In the genomic region with DNA sequence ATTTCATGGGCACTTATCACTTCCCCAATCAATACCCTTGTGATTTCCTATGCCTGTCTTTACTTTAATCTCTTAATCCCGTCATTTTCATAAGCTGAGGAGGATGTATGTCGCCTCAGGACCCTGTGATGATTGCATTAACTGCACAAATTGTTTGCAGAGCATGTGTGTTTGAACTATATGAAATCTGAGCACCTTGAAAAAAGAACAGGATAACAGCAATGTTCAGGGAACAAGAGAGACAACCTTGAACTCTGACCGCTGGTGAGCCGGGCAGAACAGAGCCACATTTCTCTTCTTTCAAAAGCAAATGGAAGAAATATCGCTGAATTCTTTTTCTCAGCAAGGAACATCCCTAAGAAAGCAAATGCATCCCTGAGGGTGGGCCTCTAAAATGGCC, we compare ENCODE assay signal across 5 cellular contexts.
DNase-seq lines count a peak whose midpoint lies in the region; ATAC-seq, FAIRE-seq and TF ChIP-seq lines count a peak whose summit lies in the region.
"Not testable (repeated sequence)": the region's sequence is repeated elsewhere in the genome, so short reads cannot be mapped to it uniquely, and the experiment has no call there.

No MANE protein-coding gene starts in this region.

- H3K9me2 ChIP-seq in Karpas-422 (replicated peaks; ENCODE audit: insufficient read depth, low read length): not testable (repeated sequence)

- TF ChIP-seq EP300 in GM12878 (IDR thresholded peaks at IDR 0.05; ENCODE audit: borderline replicate concordance in 1 of 2, control insufficient read depth in 1 of 2, low read depth in 2 of 2, low read length in 2 of 2); HepG2 (IDR thresholded peaks at IDR 0.05; ENCODE audit: low read depth in 2 of 2, low read length in 2 of 2); HepG2 (CRISPR knock-in tag; IDR thresholded peaks at IDR 0.05; ENCODE audit: borderline replicate concordance): not testable (repeated sequence)

- peak overlapping the region; percentile 52 for H3K4me2 ChIP-seq in Karpas-422 (ENCODE audit: low read depth, low read length, poor library complexity, severe bottlenecking)
- H3K4me2 ChIP-seq in GM12878 (ENCODE audit: control insufficient read depth, insufficient read depth); HepG2 (ENCODE audit: low read depth, low read length): not testable (repeated sequence)

- CTCF ChIA-PET in GM12878 (lab: Yijun Ruan, JAX); HepG2 (lab: Yijun Ruan, JAX; ENCODE audit: low intra/inter-chr PET ratio, low total read pairs): not testable (repeated sequence)

- H3K27ac Mint-ChIP-seq in activated T-cell treated with anti-CD3 and anti-CD28 coated beads, Interleukin-2, amount 50 U/mL, for 72 hours: peak overlapping the region; percentile 51

- TSS peak; percentile 20 for BruUV-seq in GM12878 (replicated peaks; lab: Mats Ljungman, UMichigan)
- BruUV-seq in HepG2 (replicated peaks; lab: Mats Ljungman, UMichigan): not testable (repeated sequence)

- H3K4me3 Mint-ChIP-seq in activated T-cell treated with anti-CD3 and anti-CD28 coated beads, Interleukin-2, amount 50 U/mL, for 72 hours: not testable (repeated sequence)

- H3K9me3 Mint-ChIP-seq in activated T-cell treated with anti-CD3 and anti-CD28 coated beads, Interleukin-2, amount 50 U/mL, for 72 hours: not testable (repeated sequence)

- H3K79me2 ChIP-seq in Karpas-422 (ENCODE audit: low read length): peaks cover 90% of the 10 kb centered on the region
- peaks cover 23% of the 10 kb centered on the region for H3K79me2 ChIP-seq in GM12878 (ENCODE audit: control insufficient read depth, insufficient read depth, low read length)
- H3K79me2 ChIP-seq in HepG2 (ENCODE audit: insufficient read depth, low read length): not testable (repeated sequence)

- peaks cover 17% of the 10 kb centered on the region for H3K36me3 ChIP-seq in HUES48 (ENCODE audit: control insufficient read depth, insufficient read depth, low read length)
- H3K36me3 ChIP-seq in Karpas-422 (ENCODE audit: insufficient read depth, low read length): peaks cover 30% of the 10 kb centered on the region
- H3K36me3 ChIP-seq in GM12878 (ENCODE audit: control insufficient read depth in 2 of 2, insufficient read depth in 2 of 2, low read length in 1 of 2): peaks cover 0 to 18% of the 10 kb centered on the region in 2 experiments; a peak in 3 of 4 replicates
- H3K36me3 ChIP-seq in HepG2 (replicated peaks in 1 of 2; ENCODE audit: control insufficient read depth in 1 of 2, insufficient read depth in 2 of 2, low read length in 2 of 2): 0 out of 5 replicates have a peak, but pooled peaks cover 0 to 15% of the 10 kb centered on the region in 2 experiments

- POLR2A ChIA-PET in GM12878 (lab: Charles Lee); HepG2 (lab: Yijun Ruan, JAX): not testable (repeated sequence)

- in situ Hi-C loops in GM12878 (cut with MboI); HepG2 (cut with HindIII; ENCODE audit: extremely low pct_ligation_motif_present, low pct_unique_long_range_greater_than_20kb): not testable (repeated sequence)

- H3K4me3 ChIP-seq in HUES48 (ENCODE audit: low read depth, low read length); GM12878; HepG2 (replicated peaks in 1 of 3; ENCODE audit: insufficient read depth in 1 of 3, low read depth in 2 of 3, low read length in 3 of 3): not testable (repeated sequence)
- H3K4me3 ChIP-seq in Karpas-422 (ENCODE audit: low read length): peak overlapping the region; percentile 45

- H3K27ac ChIP-seq in HUES48 (ENCODE audit: low read depth, low read length) (peak overlapping the region; percentile 35), Karpas-422 (ENCODE audit: low read length) (peak overlapping the region; percentile 86), HepG2 (ENCODE audit: extremely low read length, insufficient read depth, low read length) (peak overlapping the region; percentile 38)
- not testable (repeated sequence) for H3K27ac ChIP-seq in GM12878 (ENCODE audit: control insufficient read depth, insufficient read depth)

- H2AFZ ChIP-seq in Karpas-422 (ENCODE audit: low read length); GM12878 (ENCODE audit: control insufficient read depth, low read depth, low read length); HepG2 (ENCODE audit: low read length): not testable (repeated sequence)

- not testable (repeated sequence) for H3K27me3 ChIP-seq in HUES48 (ENCODE audit: control insufficient read depth, insufficient read depth, low read length); Karpas-422 (ENCODE audit: low read length); GM12878 (replicated peaks in 1 of 2; ENCODE audit: control insufficient read depth in 2 of 2, insufficient read depth in 2 of 2, low read length in 1 of 2); HepG2 (ENCODE audit: control insufficient read depth in 1 of 2, insufficient read depth in 2 of 2, low read length in 2 of 2)

- not testable (repeated sequence) for H3K9me3 ChIP-seq in HUES48 (ENCODE audit: control insufficient read depth, insufficient read depth, low read length); Karpas-422 (ENCODE audit: low read length); HepG2 (ENCODE audit: low read length)
- H3K9me3 ChIP-seq in GM12878 (replicated peaks; ENCODE audit: control insufficient read depth, insufficient read depth, low read length): peaks cover 12% of the 10 kb centered on the region

- 85% methylated on average over 5 of the region's 5 CpGs for WGBS in GM12878 (ENCODE audit: insufficient coverage, insufficient replicate concordance, low lambda C conversion rate, missing lambda C conversion rate)
- WGBS in HepG2 (ENCODE audit: low lambda C conversion rate): 29% methylated on average over 5 of the region's 5 CpGs

- not testable (repeated sequence) for H3K9ac ChIP-seq in HUES48 (ENCODE audit: low read depth, low read length); Karpas-422 (ENCODE audit: low read length); GM12878 (ENCODE audit: control insufficient read depth, insufficient read depth, low read length); HepG2 (ENCODE audit: insufficient read depth, low read depth, low read length)

- H3K27me3 Mint-ChIP-seq in activated T-cell treated with anti-CD3 and anti-CD28 coated beads, Interleukin-2, amount 50 U/mL, for 72 hours (ENCODE audit: low read depth): not testable (repeated sequence)

- not testable (repeated sequence) for FAIRE-seq in GM12878 (lab: Jason Lieb, UNC); HepG2 (lab: Jason Lieb, UNC)

- not testable (repeated sequence) for TF ChIP-seq RAD21 in GM12878 (IDR thresholded peaks at IDR 0.05; ENCODE audit: insufficient read depth, low read depth, low read length); HepG2 (CRISPR knock-in tag; IDR thresholded peaks at IDR 0.05)

- not testable (repeated sequence) for H3K4me1 ChIP-seq in HUES48 (ENCODE audit: control insufficient read depth, insufficient read depth, low read length)
- H3K4me1 ChIP-seq in Karpas-422 (ENCODE audit: low read length) (peaks cover 63% of the 10 kb centered on the region), GM12878 (ENCODE audit: control insufficient read depth, insufficient read depth, low read length) (peaks cover 16% of the 10 kb centered on the region), HepG2 (ENCODE audit: insufficient read depth, low read length) (peaks cover 40% of the 10 kb centered on the region)

- not testable (repeated sequence) for TF ChIP-seq POLR2A in GM12878 (IDR thresholded peaks at IDR 0.05; ENCODE audit: low read depth, low read length); HepG2 (IDR thresholded peaks at IDR 0.05; ENCODE audit: insufficient read depth in 1 of 2, low read depth in 2 of 2, low read length in 2 of 2)

- ATAC-seq in activated T-cell treated with anti-CD3 and anti-CD28 coated beads, Interleukin-2, amount 50 U/mL, for 72 hours (replicated peaks in 1 of 2); GM12878; HepG2: not testable (repeated sequence)

- peaks cover 23 to 39% of the 10 kb centered on the region in 2 donors for H3K36me3 Mint-ChIP-seq in activated T-cell treated with anti-CD3 and anti-CD28 coated beads, Interleukin-2, amount 50 U/mL, for 72 hours (ENCODE audit: insufficient read depth in 2 of 2)

- TF ChIP-seq CTCF in GM12878 (IDR thresholded peaks at IDR 0.05 in 2 of 3, conservative IDR thresholded peaks at IDR 0.05 in 1 of 3; ENCODE audit: control insufficient read depth in 2 of 3, extremely low read depth in 1 of 3, insufficient read depth in 1 of 3, low read depth in 3 of 3, low read length in 3 of 3); HepG2 (CRISPR knock-in tag; IDR thresholded peaks at IDR 0.05): not testable (repeated sequence)

- not testable (repeated sequence) for H3K4me1 Mint-ChIP-seq in activated T-cell treated with anti-CD3 and anti-CD28 coated beads, Interleukin-2, amount 50 U/mL, for 72 hours (ENCODE audit: low read depth)

- SMC1A ChIA-PET in GM12878 (lab: Charles Lee; ENCODE audit: uncharacterized antibody, unreplicated experiment): not testable (repeated sequence)

- RAD21 ChIA-PET in GM12878 (lab: Charles Lee; ENCODE audit: unreplicated experiment): not testable (repeated sequence)

- H4K20me1 ChIP-seq in Karpas-422 (ENCODE audit: insufficient read depth, low read depth, low read length); GM12878 (ENCODE audit: control insufficient read depth, insufficient read depth); HepG2 (ENCODE audit: insufficient read depth, low read length): not testable (repeated sequence)

- peak; percentile 59 for DNase-seq in Karpas-422
- not testable (repeated sequence) for DNase-seq in activated T-cell treated with anti-CD3 and anti-CD28 coated beads, Interleukin-2, amount 50 U/mL, for 72 hours; GM12878 (ENCODE audit: low read depth, low spot score)
- peak; percentile 33 for DNase-seq in HepG2 (ENCODE audit: low spot score)

- intact Hi-C loops in GM12878 (cut with micrococcal nuclease; ENCODE audit: unreplicated experiment); HepG2 (cut with micrococcal nuclease; ENCODE audit: unreplicated experiment): not testable (repeated sequence)

TF ChIP-seq in HepG2, 621 proteins besides CTCF, POLR2A, EP300 and RAD21 (continues in another document):
- TF ChIP-seq CEBPG (CRISPR knock-in tag; IDR thresholded peaks at IDR 0.05): 0 out of 2 replicates have a peak, but pooled peaks have one; percentile 21
